ENCODE assay signal across 8 cellular contexts in genomic region chr1:25616932-25617625, GRCh38. TPM values are rescaled to one million over a fixed set of nuclear protein-coding genes. Genes with fewer than 3 reads are reported as not detected.
DNase-seq lines count a peak whose midpoint lies in the region; ATAC-seq, FAIRE-seq and TF ChIP-seq lines count a peak whose summit lies in the region.

No MANE protein-coding gene starts in this region.

- FAIRE-seq in H1 (lab: Jason Lieb, UNC) (no peak), RCC 7860 (lab: Jason Lieb, UNC) (no peak)

- H3K14ac ChIP-seq in H1 (ENCODE audit: insufficient read length): no peak overlapping the region

- TF ChIP-seq EP300 in H1 (IDR thresholded peaks at IDR 0.05; ENCODE audit: borderline replicate concordance in 1 of 2, low read depth in 2 of 2, low read length in 2 of 2): no peak

- H4K20me1 ChIP-seq in SU-DHL-6 (ENCODE audit: low read depth, low read length): no peaks in the 10 kb centered on the region
- H4K20me1 ChIP-seq in H1 (replicated peaks in 1 of 2; ENCODE audit: control insufficient read depth in 1 of 2, insufficient read depth in 2 of 2, low read length in 2 of 2): peaks cover 0 to 2% of the 10 kb centered on the region in 2 experiments

- peaks cover 4% of the 10 kb centered on the region; the same call in 1 of the 2 replicates for H3F3A ChIP-seq in SU-DHL-6 (ENCODE audit: insufficient read depth)

- no peak for DNase-seq in heart right ventricle
- no peak for DNase-seq in Right ventricle myocardium inferior (ENCODE audit: missing footprints)
- no peak for DNase-seq in H1 (ENCODE audit: low read depth in 1 of 2, low spot score in 2 of 2)
- no peak for DNase-seq in H4 (ENCODE audit: low spot score)
- DNase-seq in RCC 7860 (ENCODE audit: low spot score): no peak

- POLR2A ChIA-PET in H1 (lab: Charles Lee; ENCODE audit: partially characterized antibody): interaction anchor here (0.5 kb wide), 1 partner anchor 201 kb away, joined by 3 read pairs; no protein-coding TSS in a partner anchor

- no peak overlapping the region for H2BK12ac ChIP-seq in H1 (ENCODE audit: low read depth, low read length)

- H3K79me2 ChIP-seq in SU-DHL-6 (ENCODE audit: insufficient read depth, low read length) (no peaks in the 10 kb centered on the region), H1 (ENCODE audit: control insufficient read depth in 1 of 2, insufficient read depth in 2 of 2, low read length in 2 of 2) (no peaks in the 10 kb centered on the region)

- H3K36me3 ChIP-seq in heart right ventricle (no peaks in the 10 kb centered on the region), SU-DHL-6 (ENCODE audit: low read length) (no peaks in the 10 kb centered on the region), H1 (ENCODE audit: control insufficient read depth in 2 of 4, insufficient read depth in 4 of 4, low read length in 3 of 4) (no peaks in the 10 kb centered on the region), neuron (ENCODE audit: insufficient read depth, low read length) (no peaks in the 10 kb centered on the region)

- TF ChIP-seq CTCF in heart right ventricle (IDR thresholded peaks at IDR 0.05) (no peak), SU-DHL-6 (IDR thresholded peaks at IDR 0.05; ENCODE audit: insufficient read depth, low read length, poor library complexity, severe bottlenecking) (no peak), H1 (IDR thresholded peaks at IDR 0.05; ENCODE audit: control extremely low read depth in 1 of 3, insufficient read depth in 1 of 3, low read depth in 1 of 3, low read length in 3 of 3) (no peak)

- no peak overlapping the region for H2BK5ac ChIP-seq in H1 (ENCODE audit: low read depth, low read length)

- H3K4me1 ChIP-seq in heart right ventricle: peaks cover 11 to 61% (median 44%) of the 10 kb centered on the region in 9 donors
- H3K4me1 ChIP-seq in H1 (replicated peaks in 1 of 4; ENCODE audit: control insufficient read depth in 3 of 4, insufficient read depth in 4 of 4, low read length in 3 of 4): peaks cover 0 to 25% (median 6%) of the 10 kb centered on the region in 4 experiments; a peak in 6 of 7 replicates
- H3K4me1 ChIP-seq in neuron (ENCODE audit: insufficient read depth, low read length): peaks cover 32% of the 10 kb centered on the region

- peak overlapping the region; percentile 89 for H3K4me2 ChIP-seq in SU-DHL-6 (ENCODE audit: low read depth, low read length, poor library complexity, severe bottlenecking)
- H3K4me2 ChIP-seq in H1 (ENCODE audit: insufficient read depth in 1 of 2, low read depth in 2 of 2, low read length in 2 of 2): peak overlapping the region; percentile 75 to 76

- no peak overlapping the region for H2AK5ac ChIP-seq in H1 (ENCODE audit: low read depth, low read length)

- no peak for TF ChIP-seq RAD21 in H1 (IDR thresholded peaks at IDR 0.05 in 1 of 2, conservative IDR thresholded peaks at IDR 0.05 in 1 of 2; ENCODE audit: low read depth in 2 of 2, low read length in 2 of 2)

- no peaks in the 10 kb centered on the region for H3K9me2 ChIP-seq in SU-DHL-6 (replicated peaks; ENCODE audit: insufficient read depth, low read length)

- peaks cover 0 to 2% (median 0%) of the 10 kb centered on the region in 7 donors for H3K27me3 ChIP-seq in heart right ventricle
- H3K27me3 ChIP-seq in SU-DHL-6 (ENCODE audit: low read length): no peaks in the 10 kb centered on the region
- H3K27me3 ChIP-seq in H1 (replicated peaks in 1 of 4; ENCODE audit: control insufficient read depth in 3 of 4, extremely low read depth in 1 of 4, insufficient read depth in 3 of 4, low read length in 3 of 4): peaks cover 9 to 29% (median 17%) of the 10 kb centered on the region in 4 experiments
- H3K27me3 ChIP-seq in neuron (ENCODE audit: insufficient read depth, low read length): no peaks in the 10 kb centered on the region

- peak overlapping the region; percentile 58; the same call in 1 of the 2 replicates for H4K8ac ChIP-seq in H1 (ENCODE audit: extremely low read depth, insufficient read depth, low read length)

- peak overlapping the region; percentile 78 for H2AFZ ChIP-seq in SU-DHL-6 (ENCODE audit: low read depth, low read length, severe bottlenecking)
- peak overlapping the region; percentile 23; the same call in 1 of the 2 replicates for H2AFZ ChIP-seq in H1 (ENCODE audit: low read length)
- no peak overlapping the region for H2AFZ ChIP-seq in neuron (ENCODE audit: low read depth, low read length)

- no peak overlapping the region for H3K56ac ChIP-seq in H1 (replicated peaks; ENCODE audit: insufficient read length, low read depth, low read length)

- H4K5ac ChIP-seq in H1 (ENCODE audit: insufficient read length, low read depth, low read length): no peak overlapping the region

- no peak overlapping the region for H2BK15ac ChIP-seq in H1 (ENCODE audit: low read length)

- no peak overlapping the region for H2BK20ac ChIP-seq in H1 (ENCODE audit: low read length)

- intact Hi-C loops in heart right ventricle (cut with DNase I): loop anchor here in 8 of 10 donors (1.0 to 10.0 kb wide), 8 partner anchors 75 to 128 kb away; no protein-coding TSS in a partner anchor
- intact Hi-C loops in Right ventricle myocardium inferior (cut with DNase I): loop anchor here (1.0 to 5.0 kb wide), 4 partner anchors 42 to 128 kb away; no protein-coding TSS in a partner anchor

- H3K23ac ChIP-seq in H1 (ENCODE audit: insufficient read length): no peak overlapping the region

- TF ChIP-seq POLR2A in H1 (IDR thresholded peaks at IDR 0.05; ENCODE audit: control extremely low read depth in 1 of 2, low read depth in 2 of 2, low read length in 2 of 2): no peak

- CTCF ChIA-PET in H1 (lab: Charles Lee; ENCODE audit: partially characterized antibody): interaction anchor here (1.4 to 4.0 kb wide), 6 partner anchors 26 to 181 kb away, joined by 4 to 27 read pairs (median 11); no protein-coding TSS in a partner anchor

- H3K4ac ChIP-seq in H1 (replicated peaks; ENCODE audit: insufficient read length, low read depth, low read length): no peak overlapping the region

- H2BK120ac ChIP-seq in H1 (replicated peaks; ENCODE audit: low read depth, low read length): no peak overlapping the region

- H4K91ac ChIP-seq in H1 (replicated peaks; ENCODE audit: insufficient read length, low read length): no peak overlapping the region

- H3K9me3 ChIP-seq in heart right ventricle (no peaks in the 10 kb centered on the region), SU-DHL-6 (ENCODE audit: insufficient read depth, low read length) (no peaks in the 10 kb centered on the region), H1 (ENCODE audit: insufficient read depth in 2 of 2, low read depth in 1 of 2, low read length in 1 of 2) (no peaks in the 10 kb centered on the region), neuron (ENCODE audit: low read length) (no peaks in the 10 kb centered on the region)

- peaks cover 11% of the 10 kb centered on the region; the same call in 1 of the 2 replicates for H3K23me2 ChIP-seq in H1 (ENCODE audit: low read depth, low read length)

- no peak overlapping the region for H3K18ac ChIP-seq in H1 (ENCODE audit: extremely low read depth, low read length)

- H3K27ac ChIP-seq in heart right ventricle: peak overlapping the region; percentile 40 to 88 (median 82)
- no peak overlapping the region for H3K27ac ChIP-seq in SU-DHL-6 (ENCODE audit: low read depth, low read length)
- no peak overlapping the region for H3K27ac ChIP-seq in H1 (ENCODE audit: low read depth, low read length)

- H3K79me1 ChIP-seq in H1 (ENCODE audit: low read depth, low read length): no peaks in the 10 kb centered on the region; the same call in 1 of the 2 replicates

- H3K9ac ChIP-seq in SU-DHL-6 (ENCODE audit: low read length): peak overlapping the region; percentile 61
- no peak overlapping the region for H3K9ac ChIP-seq in H1 (replicated peaks in 1 of 4; ENCODE audit: extremely low read depth in 1 of 4, low read depth in 3 of 4, low read length in 3 of 4)

- ATAC-seq in heart right ventricle: peak in 1 of 8 donors; percentile 5
- no peak for ATAC-seq in Right ventricle myocardium inferior
- no peak for ATAC-seq in GM18511 (IDR thresholded peaks at IDR 0.05; ENCODE audit: unreplicated experiment)

- peak overlapping the region; percentile 78 to 100 (median 90) for H3K4me3 ChIP-seq in heart right ventricle
- H3K4me3 ChIP-seq in SU-DHL-6 (ENCODE audit: insufficient read depth, low read length, poor library complexity, severe bottlenecking): peak overlapping the region; percentile 65
- H3K4me3 ChIP-seq in H1 (ENCODE audit: extremely low read depth in 1 of 4, insufficient read depth in 2 of 4, low read depth in 3 of 4, low read length in 4 of 4): peak overlapping the region; percentile 44 to 83 (median 64)
- H3K4me3 ChIP-seq in neuron (ENCODE audit: low read length): peak overlapping the region; percentile 60

- WGBS in heart right ventricle, 2 donors: 1% methylated on average over 43 to 101 of the region's 102 CpGs
- 2% methylated on average over 74 of the region's 102 CpGs; no CpG with 5 or more reads in 1 of the 2 experiments for WGBS in H1 (ENCODE audit: extremely low coverage in 1 of 2, insufficient coverage in 1 of 2, insufficient read length in 1 of 2, insufficient replicate concordance in 2 of 2, low coverage in 1 of 2, low lambda C conversion rate in 2 of 2, missing lambda C conversion rate in 1 of 2), 2 experiments

TF ChIP-seq in H1, 55 proteins besides CTCF, POLR2A, EP300 and RAD21 (continues in another document):
- TF ChIP-seq KDM4A (IDR thresholded peaks at IDR 0.05; ENCODE audit: low read depth, low read length, severe bottlenecking): peak; percentile 77
- no peak for TF ChIP-seq GABPA (IDR thresholded peaks at IDR 0.05; ENCODE audit: borderline replicate concordance, insufficient read depth, low read length)
- no peak for TF ChIP-seq JUND (IDR thresholded peaks at IDR 0.05; ENCODE audit: low read length)
- no peak for TF ChIP-seq BRCA1 (IDR thresholded peaks at IDR 0.05; ENCODE audit: low read depth, low read length)
- TF ChIP-seq CBX8 (IDR thresholded peaks at IDR 0.05; ENCODE audit: borderline replicate concordance, low read depth, low read length): no peak
- no peak for TF ChIP-seq YY1 (IDR thresholded peaks at IDR 0.05; ENCODE audit: low read depth, low read length)
- 0 out of 2 replicates have a peak, but pooled peaks have one; percentile 32 for TF ChIP-seq RBBP5 (IDR thresholded peaks at IDR 0.05; ENCODE audit: borderline replicate concordance, low read depth, low read length)

RNA-seq across cellular contexts. Expression of gene MAN1C1, which starts 0.5 kb away (rescaled TPM):
- total RNA-seq in heart right ventricle (10 to 100 TPM in 9 of 10 donors, 1 to 10 TPM in 1; 9.7 to 23.4 (median 14.2) TPM), Right ventricle myocardium inferior (19.5 TPM)
- polyA plus RNA-seq in heart right ventricle (10 to 100 TPM; 10.1 to 11.3 TPM), H1 (2011; rRNA removed) (14.4 and 15.2 TPM in 2 replicates)
- total RNA-seq in H1 (2021; fragmentation: NEBNext Ultra II Directional; extraction: Animal tissue kit (Norgen Biotek cat#: 25700)): 7.7 and 7.8 TPM in 2 replicates
- 8.9 TPM for polyA plus RNA-seq in H1 (2011; cell fraction: cytosol; rRNA removed)
- polyA plus RNA-seq in H1 (2011; cell fraction: nucleus; rRNA removed): 14.7 TPM
- polyA plus RNA-seq in H1 (2012, experiment 1 of 2): 8.3 to 9.9 TPM (median 8.7 TPM) in 4 replicates
- polyA plus RNA-seq in H1 (2012, experiment 2 of 2): 6.4 TPM
- 5.7 TPM for polyA plus RNA-seq in H1 (2013, experiment 1 of 2)
- 7.0 TPM for polyA plus RNA-seq in H1 (2013, experiment 2 of 2)
- polyA minus RNA-seq in H1 (2011; rRNA and poly(A)+ RNA removed): 7.1 and 9.0 TPM in 2 replicates
- polyA minus RNA-seq in H1 (2011; cell fraction: cytosol; rRNA and poly(A)+ RNA removed): 4.8 TPM
- 6.1 TPM for polyA minus RNA-seq in H1 (2011; cell fraction: nucleus; rRNA and poly(A)+ RNA removed)
- 0.95 TPM in 1 of 2 replicates, not detected in the other for total RNA-seq in H4 (2014; rRNA removed; shearing (Covaris generic))

Comparison
In these comparisons a context has a peak if more than half of its experiments do, and no peak if none do; other contexts are left out.
1. H3K27ac ChIP-seq: peak in heart right ventricle (10 of 10); none in SU-DHL-6 (single experiment) and H1 (single experiment).
2. Peak in every context shown above with its lines, with median percentiles within 50 percentile points of each other: H3K4me3 ChIP-seq.